Comparison of ENCODE assay signal across 23 cellular contexts in genomic region chr1:215891673-215892072, GRCh38.
A peak's percentile ranks its signal among the peaks of the same experiment; 100 is the strongest.
DNase-seq lines count a peak whose midpoint lies in the region; ATAC-seq and TF ChIP-seq lines count a peak whose summit lies in the region.
"Had no signal": no experiment of that assay in that cellular context is flagged by ENCODE, and none has a peak within 500 bp of the region (broad histone marks: within the 10 kb centered on the region; RNA-seq: fewer than 3 reads in every experiment).

No MANE protein-coding gene starts in this region.

- peak overlapping the region in 4 of 11 experiments; percentile 33 to 58 (median 52); a peak in 4 of 22 replicates for H3K27ac ChIP-seq in BLaER1 treated with 17β-estradiol and CSF1 and Interleukin-3, amounts not matched to agents 10 nM and 100 nM
- H3K27ac ChIP-seq: neural progenitor cell, Peyer's patch, psoas muscle, SJSA1, transverse colon had no signal

- POLR2A ChIA-PET in MCF 10A (lab: Yijun Ruan, JAX): interaction anchor here (0.5 to 0.6 kb wide), 2 partner anchors 17 to 1541 kb away, joined by 3 read pairs; no protein-coding TSS in a partner anchor

- H3K9me3 Mint-ChIP-seq in MCF 10A (ENCODE audit: unreplicated experiment): no peaks in the 10 kb centered on the region
- H3K9me3 Mint-ChIP-seq: activated CD4-positive, alpha-beta T cell treated with anti-CD3 and anti-CD28 coated beads, Interleukin-2, amount 10 ng/mL, durations not matched to agents 7 days and 5 days; brain; neural progenitor cell; stimulated activated naive CD8-positive, alpha-beta T cell treated with anti-CD3 and anti-CD28 coated beads, Interleukin-15, amount 100 ng/mL, for 72 hours had no signal

- H3K4me1 Mint-ChIP-seq in MCF 10A (ENCODE audit: insufficient read depth, unreplicated experiment): no peaks in the 10 kb centered on the region
- H3K4me1 Mint-ChIP-seq: activated CD4-positive, alpha-beta T cell treated with anti-CD3 and anti-CD28 coated beads, Interleukin-2, amount 10 ng/mL, durations not matched to agents 7 days and 5 days; stimulated activated naive CD8-positive, alpha-beta T cell treated with anti-CD3 and anti-CD28 coated beads, Interleukin-15, amount 100 ng/mL, for 72 hours; T-helper 17 cell had no signal

- intact Hi-C loops in MCF 10A (cut with micrococcal nuclease): no loop called here

- H3K27ac Mint-ChIP-seq in MCF 10A (ENCODE audit: low read depth, unreplicated experiment): no peak overlapping the region
- H3K27ac Mint-ChIP-seq: activated CD4-positive, alpha-beta T cell treated with anti-CD3 and anti-CD28 coated beads, Interleukin-2, amount 10 ng/mL, durations not matched to agents 7 days and 5 days; CD8-positive, alpha-beta T cell; neural progenitor cell; stimulated activated naive CD8-positive, alpha-beta T cell treated with anti-CD3 and anti-CD28 coated beads, Interleukin-15, amount 100 ng/mL, for 72 hours; T-helper 17 cell had no signal

- H3K36me3 ChIP-seq in BLaER1 treated with 17β-estradiol and CSF1 and Interleukin-3, amounts not matched to agents 10 nM and 100 nM: no peaks in the 10 kb centered on the region
- H3K36me3 ChIP-seq: neural progenitor cell, Peyer's patch, SJSA1, transverse colon had no signal

- peak overlapping the region in 7 of 11 experiments; percentile 21 to 69 (median 54); a peak in 6 of 22 replicates for H3K4me2 ChIP-seq in BLaER1 treated with 17β-estradiol and CSF1 and Interleukin-3, amounts not matched to agents 10 nM and 100 nM
- H3K4me2 ChIP-seq: neural progenitor cell, smooth muscle cell had no signal

- H3K36me3 Mint-ChIP-seq in MCF 10A (ENCODE audit: insufficient read depth, unreplicated experiment): no peaks in the 10 kb centered on the region
- H3K36me3 Mint-ChIP-seq: brain; CD8-positive, alpha-beta T cell; neural progenitor cell had no signal

- no peaks in the 10 kb centered on the region for H3K9me3 ChIP-seq in BLaER1 treated with 17β-estradiol and CSF1 and Interleukin-3, amounts not matched to agents 10 nM and 100 nM (replicated peaks in 1 of 11)
- H3K9me3 ChIP-seq: Peyer's patch, psoas muscle, SJSA1, transverse colon had no signal

- peak; percentile 3 for DNase-seq in GM03348 (ENCODE audit: low spot score)
- DNase-seq in NCI-H69 (lab: John Stamatoyannopoulos, UW): peak; percentile 87
- DNase-seq in fibroblast of peridontal ligament (ENCODE audit: extremely low read depth): peak; percentile 9
- no peak for DNase-seq in MCF 10A (ENCODE audit: unreplicated experiment)
- DNase-seq in D341Med (ENCODE audit: low spot score): no peak
- DNase-seq in stimulated activated CD4-positive, alpha-beta T cell treated with anti-CD3 and anti-CD28 coated beads, Interleukin-2, amount 100 ng/mL, for 24 hours: no peak
- DNase-seq: activated CD4-positive, alpha-beta T cell treated with anti-CD3 and anti-CD28 coated beads, Interleukin-2, amount 10 ng/mL, durations not matched to agents 7 days and 5 days; activated CD8-positive, alpha-beta memory T cell treated with anti-CD3 and anti-CD28 coated beads, Interleukin-2, amount 50 U/mL, for 4 hours; CD8-positive, alpha-beta T cell; NCI-H2029 treated with DMSO at 0.1 percent for 48 hours; Peyer's patch; psoas muscle; stimulated activated CD4-positive, alpha-beta T cell treated with anti-CD3 and anti-CD28 coated beads, Interleukin-4, amount 100 ng/mL, for 4 hours; stimulated activated naive CD8-positive, alpha-beta T cell treated with anti-CD3 and anti-CD28 coated beads, Interleukin-15, amount 100 ng/mL, for 72 hours; T-helper 17 cell; transverse colon had no signal

- H3K9ac ChIP-seq in BLaER1 treated with 17β-estradiol and CSF1 and Interleukin-3, amounts not matched to agents 10 nM and 100 nM: no peak overlapping the region
- H3K9ac ChIP-seq: neural progenitor cell had no signal

- TF ChIP-seq CTCF in MCF 10A (IDR thresholded peaks at IDR 0.05; ENCODE audit: unreplicated experiment): no peak

- no TSS peak for BruUV-seq in MCF 10A (replicated peaks; lab: Mats Ljungman, UMichigan)

- no peak overlapping the region for H3K4me3 ChIP-seq in BLaER1 treated with 17β-estradiol and CSF1 and Interleukin-3, amounts not matched to agents 10 nM and 100 nM
- H3K4me3 ChIP-seq: K562, neural progenitor cell, Peyer's patch, psoas muscle, SJSA1, smooth muscle cell, transverse colon had no signal

- no peak overlapping the region for H3K4me3 Mint-ChIP-seq in MCF 10A (ENCODE audit: unreplicated experiment)
- H3K4me3 Mint-ChIP-seq: activated CD4-positive, alpha-beta T cell treated with anti-CD3 and anti-CD28 coated beads, Interleukin-2, amount 10 ng/mL, durations not matched to agents 7 days and 5 days; brain; CD8-positive, alpha-beta T cell; neural progenitor cell; stimulated activated naive CD8-positive, alpha-beta T cell treated with anti-CD3 and anti-CD28 coated beads, Interleukin-15, amount 100 ng/mL, for 72 hours; T-helper 17 cell had no signal

- peaks cover 32 to 41% (median 37%) of the 10 kb centered on the region in 10 experiments for H3K4me1 ChIP-seq in BLaER1 treated with 17β-estradiol and CSF1 and Interleukin-3, amounts not matched to agents 10 nM and 100 nM
- H3K4me1 ChIP-seq: neural progenitor cell, Peyer's patch, psoas muscle, SJSA1, transverse colon had no signal

- no peak for ATAC-seq in HG02973 (IDR thresholded peaks at IDR 0.05; ENCODE audit: unreplicated experiment)
- ATAC-seq: CD8-positive, alpha-beta T cell; K562; psoas muscle; stimulated activated naive CD8-positive, alpha-beta T cell treated with anti-CD3 and anti-CD28 coated beads, Interleukin-15, amount 100 ng/mL, for 72 hours; T-helper 17 cell had no signal

- CTCF ChIA-PET in MCF 10A (lab: Yijun Ruan, JAX): interaction anchor here (0.7 kb wide), 2 partner anchors 21 to 380 kb away, joined by 3 read pairs; no protein-coding TSS in a partner anchor

- H3K27me3 ChIP-seq in BLaER1 treated with 17β-estradiol and CSF1 and Interleukin-3, amounts not matched to agents 10 nM and 100 nM: no peaks in the 10 kb centered on the region
- H3K27me3 ChIP-seq: neural progenitor cell, Peyer's patch, transverse colon had no signal

- H3K27me3 Mint-ChIP-seq in MCF 10A (ENCODE audit: insufficient read depth, unreplicated experiment): peaks cover 93% of the 10 kb centered on the region
- H3K27me3 Mint-ChIP-seq: activated CD4-positive, alpha-beta T cell treated with anti-CD3 and anti-CD28 coated beads, Interleukin-2, amount 10 ng/mL, durations not matched to agents 7 days and 5 days; stimulated activated naive CD8-positive, alpha-beta T cell treated with anti-CD3 and anti-CD28 coated beads, Interleukin-15, amount 100 ng/mL, for 72 hours; T-helper 17 cell had no signal

- no peaks in the 10 kb centered on the region for H4K20me1 ChIP-seq in BLaER1 treated with 17β-estradiol and CSF1 and Interleukin-3, amounts not matched to agents 10 nM and 100 nM

Comparison
In these comparisons a context has a peak if more than half of its experiments do, and no peak if none do; other contexts are left out.
1. DNase-seq: peak in GM03348 (single experiment), NCI-H69 (single experiment) and fibroblast of peridontal ligament (single experiment); none in MCF 10A (single experiment), D341Med (single experiment) and stimulated activated CD4-positive, alpha-beta T cell treated with anti-CD3 and anti-CD28 coated beads, Interleukin-2, amount 100 ng/mL, for 24 hours (0 of 2).